In genomic region chr7:30412810-30413504, GRCh38 we compare ENCODE assay signal across 8 cellular contexts.
DNase-seq lines count a peak whose midpoint lies in the region; ATAC-seq and TF ChIP-seq lines count a peak whose summit lies in the region.

No MANE protein-coding gene starts in this region.

- H3K9me3 Mint-ChIP-seq in GM23338: peaks cover 20% of the 10 kb centered on the region
- no peaks in the 10 kb centered on the region for H3K9me3 Mint-ChIP-seq in chondrocyte (ENCODE audit: low read depth)

- peak; percentile 78 for DNase-seq in Ammon's horn (ENCODE audit: low spot score)
- DNase-seq in GM23338 (ENCODE audit: low spot score): peak; percentile 85
- peak; percentile 9 to 38 for DNase-seq in NOMO-1 (lab: John Stamatoyannopoulos, UW; ENCODE audit: unreplicated experiment in 2 of 2)
- no peak for DNase-seq in chondrocyte (ENCODE audit: low spot score)
- DNase-seq in kidney tubule cell (ENCODE audit: low spot score): peak; percentile 89
- peak in 1 of 2 donors; percentile 53 for DNase-seq in tibial nerve (ENCODE audit: low spot score in 2 of 2)

- peaks cover 4% of the 10 kb centered on the region; the same call in 1 of the 2 replicates for H3K36me3 ChIP-seq in GM23338 (ENCODE audit: insufficient read depth)
- H3K36me3 ChIP-seq in tibial nerve: no peaks in the 10 kb centered on the region

- H3K9me3 ChIP-seq in tibial nerve: peaks cover 0 to 7% (median 0%) of the 10 kb centered on the region in 4 donors

- no peak overlapping the region for H2AFZ ChIP-seq in GM23338

- H3K4me3 ChIP-seq in GM23338 (no peak overlapping the region), tibial nerve (no peak overlapping the region)

- 0 out of 3 replicates have a peak, but pooled peaks cover 2% of the 10 kb centered on the region for H3K4me1 Mint-ChIP-seq in GM23338
- H3K4me1 Mint-ChIP-seq in chondrocyte (ENCODE audit: low read depth): peaks cover 3% of the 10 kb centered on the region

- H3K27ac ChIP-seq in GM23338 (ENCODE audit: low read depth): no peak overlapping the region
- H3K27ac ChIP-seq in tibial nerve: no peak overlapping the region

- H3K4me1 ChIP-seq in GM23338 (ENCODE audit: insufficient read depth) (no peaks in the 10 kb centered on the region), tibial nerve (peaks cover 0 to 17% (median 5%) of the 10 kb centered on the region in 4 donors)

- TF ChIP-seq POLR2A in tibial nerve (IDR thresholded peaks at IDR 0.05): no peak

- H3F3A ChIP-seq in GM23338 (replicated peaks; ENCODE audit: low read depth): no peaks in the 10 kb centered on the region

- H3K27ac Mint-ChIP-seq in GM23338 (peak overlapping the region; percentile 85; the same call in 1 of the 2 replicates), chondrocyte (ENCODE audit: unreplicated experiment) (peak overlapping the region; percentile 67)

- no peaks in the 10 kb centered on the region for H4K20me1 ChIP-seq in GM23338 (replicated peaks; ENCODE audit: insufficient read depth)

- TF ChIP-seq CTCF in GM23338 (conservative IDR thresholded peaks at IDR 0.05; ENCODE audit: low read depth in 2 of 2) (peak; percentile 64 to 75), chondrocyte (IDR thresholded peaks at IDR 0.05) (peak; percentile 93), tibial nerve (IDR thresholded peaks at IDR 0.05) (peak; percentile 42 to 82 (median 49))

- no peak overlapping the region for H3K4me2 ChIP-seq in GM23338

- 44 to 46% methylated on average over 5 of the region's 5 CpGs for WGBS in tibial nerve, 2 donors

- ATAC-seq in GM23338 (peak; percentile 90), GM18907 (IDR thresholded peaks at IDR 0.05; ENCODE audit: unreplicated experiment) (no peak), GM18519 (IDR thresholded peaks at IDR 0.05; ENCODE audit: low FRiP score, unreplicated experiment) (no peak)

- H3K27me3 ChIP-seq in GM23338 (ENCODE audit: insufficient read depth): no peaks in the 10 kb centered on the region
- no peaks in the 10 kb centered on the region for H3K27me3 ChIP-seq in tibial nerve

- H3K4me3 Mint-ChIP-seq in GM23338 (no peak overlapping the region), chondrocyte (ENCODE audit: unreplicated experiment) (no peak overlapping the region)

- no peaks in the 10 kb centered on the region for H3K9me2 ChIP-seq in GM23338 (ENCODE audit: insufficient read depth)

- H3K36me3 Mint-ChIP-seq in GM23338 (ENCODE audit: low read depth): peaks cover 13% of the 10 kb centered on the region
- no peaks in the 10 kb centered on the region for H3K36me3 Mint-ChIP-seq in chondrocyte (ENCODE audit: low read depth)

- H3K79me2 ChIP-seq in GM23338 (replicated peaks; ENCODE audit: insufficient read depth): no peaks in the 10 kb centered on the region

- TF ChIP-seq EP300 in tibial nerve (IDR thresholded peaks at IDR 0.05): peak; percentile 60 to 80

- H3K27me3 Mint-ChIP-seq in GM23338 (ENCODE audit: insufficient read depth, low read depth, poor library complexity): peaks cover 2% of the 10 kb centered on the region
- H3K27me3 Mint-ChIP-seq in chondrocyte (ENCODE audit: low read depth): no peaks in the 10 kb centered on the region

TF ChIP-seq in GM23338, 12 proteins besides CTCF, POLR2A, EP300 and RAD21:
- TF ChIP-seq POLR2AphosphoS5 (IDR thresholded peaks at IDR 0.05; ENCODE audit: low read depth) (no peak), REST (IDR thresholded peaks at IDR 0.05; ENCODE audit: unreplicated experiment) (no peak), JUNB (IDR thresholded peaks at IDR 0.05; ENCODE audit: unreplicated experiment) (no peak), EZH2 (IDR thresholded peaks at IDR 0.05; ENCODE audit: low read depth, unreplicated experiment) (no peak), ZNF114 (CRISPR knock-in tag; IDR thresholded peaks at IDR 0.05) (no peak), CREB1 (CRISPR knock-in tag; IDR thresholded peaks at IDR 0.05; ENCODE audit: low read depth) (no peak), ZNF462 (CRISPR knock-in tag; IDR thresholded peaks at IDR 0.05) (no peak), NANOG (IDR thresholded peaks at IDR 0.05; ENCODE audit: borderline replicate concordance) (no peak)
